25 cellular contexts compared by ENCODE assay signal in genomic region chr18:48098538-48098937, GRCh38.
"Had no signal": no experiment of that assay in that cellular context is flagged by ENCODE, and none has a peak within 500 bp of the region (broad histone marks: within the 10 kb centered on the region; RNA-seq: fewer than 3 reads in every experiment).

No MANE protein-coding gene starts in this region.

- FAIRE-seq: colon had no signal

- DNase-seq: activated CD4-positive, alpha-beta T cell treated with anti-CD3 and anti-CD28 coated beads, Interleukin-2, amount 10 ng/mL, durations not matched to agents 24 days and 14 days; activated CD8-positive, alpha-beta T cell treated with anti-CD3 and anti-CD28 coated beads for 36 hours; activated naive CD4-positive, alpha-beta T cell treated with anti-CD3 and anti-CD28 coated beads, Interleukin-2, amount 10 ng/mL, durations not matched to agents 7 days and 5 days; activated naive CD8-positive, alpha-beta T cell treated with anti-CD3 and anti-CD28 coated beads, Interleukin-2, amount 50 U/mL, for 24 hours; activated T-cell treated with anti-CD3 and anti-CD28 coated beads, Interleukin-2, amount 50 U/mL, for 4 hours; anterior cingulate cortex; central memory CD4-positive, alpha-beta T cell; dorsolateral prefrontal cortex; gastrocnemius medialis; heart right ventricle; immature natural killer cell; left cardiac atrium; mesendoderm; nucleus accumbens; spleen; stimulated activated CD4-positive, alpha-beta T cell treated with anti-CD3 and anti-CD28 coated beads, Interleukin-4, amount 100 ng/mL, for 4 hours; T-helper 1 cell; T-helper 9 cell; upper lobe of right lung had no signal

- H3K27me3 ChIP-seq: dorsolateral prefrontal cortex, gastrocnemius medialis, upper lobe of right lung had no signal

- H3K36me3 Mint-ChIP-seq: activated naive CD4-positive, alpha-beta T cell treated with anti-CD3 and anti-CD28 coated beads, Interleukin-2, amount 10 ng/mL, durations not matched to agents 7 days and 5 days; brain; immature natural killer cell; natural killer cell treated with Interleukin-12 subunit alpha and Interleukin-12 subunit beta and Interleukin-15 and Interleukin-18, amount 100 ng/mL, for 72 hours; stimulated activated memory B cell treated with anti-CD40 and anti-IgM and Interleukin-4, amounts not matched to agents 10 μg/mL and 1 μg/mL and 100 μg/mL, for 72 hours had no signal

- H3K9me3 Mint-ChIP-seq: activated CD4-positive, alpha-beta T cell treated with anti-CD3 and anti-CD28 coated beads, Interleukin-2, amount 10 ng/mL, durations not matched to agents 24 days and 14 days; activated CD8-positive, alpha-beta T cell treated with anti-CD3 and anti-CD28 coated beads for 36 hours; activated naive CD4-positive, alpha-beta T cell treated with anti-CD3 and anti-CD28 coated beads, Interleukin-2, amount 10 ng/mL, durations not matched to agents 7 days and 5 days; activated naive CD8-positive, alpha-beta T cell treated with anti-CD3 and anti-CD28 coated beads, Interleukin-2, amount 50 U/mL, for 24 hours; activated T-cell treated with anti-CD3 and anti-CD28 coated beads, Interleukin-2, amount 50 U/mL, for 4 hours; brain; immature natural killer cell; natural killer cell treated with Interleukin-12 subunit alpha and Interleukin-12 subunit beta and Interleukin-15 and Interleukin-18, amount 100 ng/mL, for 72 hours; stimulated activated memory B cell treated with anti-CD40 and anti-IgM and Interleukin-4, amounts not matched to agents 10 μg/mL and 1 μg/mL and 100 μg/mL, for 72 hours had no signal

- H3K9me3 ChIP-seq: gastrocnemius medialis, heart right ventricle, spleen, thoracic aorta, upper lobe of right lung had no signal

- H3K4me1 Mint-ChIP-seq: activated CD4-positive, alpha-beta T cell treated with anti-CD3 and anti-CD28 coated beads, Interleukin-2, amount 10 ng/mL, durations not matched to agents 24 days and 14 days; activated naive CD4-positive, alpha-beta T cell treated with anti-CD3 and anti-CD28 coated beads, Interleukin-2, amount 10 ng/mL, durations not matched to agents 7 days and 5 days; activated naive CD8-positive, alpha-beta T cell treated with anti-CD3 and anti-CD28 coated beads, Interleukin-2, amount 50 U/mL, for 24 hours; immature natural killer cell; stimulated activated memory B cell treated with anti-CD40 and anti-IgM and Interleukin-4, amounts not matched to agents 10 μg/mL and 1 μg/mL and 100 μg/mL, for 72 hours had no signal

- H3K4me3 Mint-ChIP-seq: activated CD4-positive, alpha-beta T cell treated with anti-CD3 and anti-CD28 coated beads, Interleukin-2, amount 10 ng/mL, durations not matched to agents 24 days and 14 days; activated CD8-positive, alpha-beta T cell treated with anti-CD3 and anti-CD28 coated beads for 36 hours; activated naive CD4-positive, alpha-beta T cell treated with anti-CD3 and anti-CD28 coated beads, Interleukin-2, amount 10 ng/mL, durations not matched to agents 7 days and 5 days; activated naive CD8-positive, alpha-beta T cell treated with anti-CD3 and anti-CD28 coated beads, Interleukin-2, amount 50 U/mL, for 24 hours; activated T-cell treated with anti-CD3 and anti-CD28 coated beads, Interleukin-2, amount 50 U/mL, for 4 hours; brain; immature natural killer cell; natural killer cell treated with Interleukin-12 subunit alpha and Interleukin-12 subunit beta and Interleukin-15 and Interleukin-18, amount 100 ng/mL, for 72 hours; stimulated activated memory B cell treated with anti-CD40 and anti-IgM and Interleukin-4, amounts not matched to agents 10 μg/mL and 1 μg/mL and 100 μg/mL, for 72 hours had no signal

- H3K27ac Mint-ChIP-seq: activated CD4-positive, alpha-beta T cell treated with anti-CD3 and anti-CD28 coated beads, Interleukin-2, amount 10 ng/mL, durations not matched to agents 24 days and 14 days; activated CD8-positive, alpha-beta T cell treated with anti-CD3 and anti-CD28 coated beads for 36 hours; activated naive CD4-positive, alpha-beta T cell treated with anti-CD3 and anti-CD28 coated beads, Interleukin-2, amount 10 ng/mL, durations not matched to agents 7 days and 5 days; activated naive CD8-positive, alpha-beta T cell treated with anti-CD3 and anti-CD28 coated beads, Interleukin-2, amount 50 U/mL, for 24 hours; immature natural killer cell; natural killer cell treated with Interleukin-12 subunit alpha and Interleukin-12 subunit beta and Interleukin-15 and Interleukin-18, amount 100 ng/mL, for 72 hours; stimulated activated memory B cell treated with anti-CD40 and anti-IgM and Interleukin-4, amounts not matched to agents 10 μg/mL and 1 μg/mL and 100 μg/mL, for 72 hours had no signal

- H3K36me3 ChIP-seq: gastrocnemius medialis, heart right ventricle, spleen, thoracic aorta, upper lobe of right lung had no signal

- H3K4me3 ChIP-seq: dorsolateral prefrontal cortex, gastrocnemius medialis, heart right ventricle, spleen, thoracic aorta, upper lobe of right lung had no signal

- ATAC-seq: activated CD8-positive, alpha-beta T cell treated with anti-CD3 and anti-CD28 coated beads for 36 hours; activated naive CD8-positive, alpha-beta T cell treated with anti-CD3 and anti-CD28 coated beads, Interleukin-2, amount 50 U/mL, for 24 hours; activated T-cell treated with anti-CD3 and anti-CD28 coated beads, Interleukin-2, amount 50 U/mL, for 4 hours; gastrocnemius medialis; left cardiac atrium; natural killer cell treated with Interleukin-12 subunit alpha and Interleukin-12 subunit beta and Interleukin-15 and Interleukin-18, amount 100 ng/mL, for 72 hours; sciatic nerve; stimulated activated memory B cell treated with anti-CD40 and anti-IgM and Interleukin-4, amounts not matched to agents 10 μg/mL and 1 μg/mL and 100 μg/mL, for 72 hours; upper lobe of right lung had no signal

- H3K27ac ChIP-seq: dorsolateral prefrontal cortex, gastrocnemius medialis, spleen, thoracic aorta, upper lobe of right lung had no signal

- H3K4me1 ChIP-seq: gastrocnemius medialis, upper lobe of right lung had no signal
